Comparison of ENCODE assay signal across 27 cellular contexts in genomic region chr2:8094571-8094970, GRCh38.
DNase-seq lines count a peak whose midpoint lies in the region; ATAC-seq and TF ChIP-seq lines count a peak whose summit lies in the region.
"Had no signal": no experiment of that assay in that cellular context is flagged by ENCODE, and none has a peak within 500 bp of the region (broad histone marks: within the 10 kb centered on the region; RNA-seq: fewer than 3 reads in every experiment).

No MANE protein-coding gene starts in this region.

- H3K4me1 ChIP-seq in GM23338 (ENCODE audit: insufficient read depth) = no peaks in the 10 kb centered on the region
- H3K4me1 ChIP-seq in neural progenitor cell = no peaks in the 10 kb centered on the region
- H3K4me1 ChIP-seq: HAP-1, testis had no signal

- H3K9me3 ChIP-seq in neural progenitor cell (ENCODE audit: low read depth) = no peaks in the 10 kb centered on the region
- H3K9me3 ChIP-seq: HAP-1, testis had no signal

- H2AFZ ChIP-seq in GM23338 (peak overlapping the region; percentile 96), neural progenitor cell (replicated peaks) (peak overlapping the region; percentile 7)

- H3K27me3 Mint-ChIP-seq in GM23338 (ENCODE audit: insufficient read depth, low read depth, poor library complexity) (no peaks in the 10 kb centered on the region), neural progenitor cell (ENCODE audit: insufficient read depth, low read depth) (peaks cover 2% of the 10 kb centered on the region)
- H3K27me3 Mint-ChIP-seq: activated naive CD8-positive, alpha-beta T cell treated with anti-CD3 and anti-CD28 coated beads, Interleukin-2, amount 10 ng/mL, durations not matched to agents 7 days and 5 days; CD4-positive, alpha-beta T cell; effector memory CD8-positive, alpha-beta T cell; natural killer cell treated with Interleukin-12 subunit alpha and Interleukin-12 subunit beta and Interleukin-15 and Interleukin-18, amount 100 ng/mL, for 72 hours; stimulated activated memory B cell treated with anti-CD40 and anti-IgM and Interleukin-4, amounts not matched to agents 10 μg/mL and 1 μg/mL and 100 μg/mL, for 72 hours had no signal

- H3F3A ChIP-seq in GM23338 (replicated peaks; ENCODE audit: low read depth) = no peaks in the 10 kb centered on the region
- H3F3A ChIP-seq in neural progenitor cell (ENCODE audit: low read depth) = no peaks in the 10 kb centered on the region

- no peaks in the 10 kb centered on the region for H3K9me3 Mint-ChIP-seq in GM23338
- H3K9me3 Mint-ChIP-seq in neural progenitor cell = no peaks in the 10 kb centered on the region
- H3K9me3 Mint-ChIP-seq: CD4-positive, alpha-beta T cell; effector memory CD8-positive, alpha-beta T cell; natural killer cell treated with Interleukin-12 subunit alpha and Interleukin-12 subunit beta and Interleukin-15 and Interleukin-18, amount 100 ng/mL, for 72 hours; stimulated activated memory B cell treated with anti-CD40 and anti-IgM and Interleukin-4, amounts not matched to agents 10 μg/mL and 1 μg/mL and 100 μg/mL, for 72 hours had no signal

- DNase-seq in GM23338 (ENCODE audit: low spot score) (peak; percentile 10), NCI-H2227 treated with DMSO at 0.1 percent for 48 hours (lab: John Stamatoyannopoulos, UW) (peak; percentile 71), dorsolateral prefrontal cortex (peak in 9 of 10 donors; percentile 6 to 78 (median 51)), neural progenitor cell (ENCODE audit: low spot score) (no peak), NCI-H226 (no peak)
- DNase-seq: activated CD4-positive, alpha-beta T cell treated with anti-CD3 and anti-CD28 coated beads, Interleukin-2, amount 50 U/mL, for 4 hours; activated CD8-positive, alpha-beta memory T cell treated with anti-CD3 and anti-CD28 coated beads, Interleukin-2, amount 50 U/mL, for 4 hours; activated naive CD8-positive, alpha-beta T cell treated with anti-CD3 and anti-CD28 coated beads, Interleukin-2, amount 10 ng/mL, durations not matched to agents 7 days and 5 days; brain microvascular endothelial cell; CD4-positive, alpha-beta T cell; effector memory CD8-positive, alpha-beta T cell; midbrain; MM.1S; NCI-H1694; NK-92 treated with Interleukin-12 subunit alpha and Interleukin-12 subunit beta, amount 100 ng/mL, for 24 hours; stimulated activated CD4-positive, alpha-beta T cell treated with anti-CD3 and anti-CD28 coated beads, Interleukin-1b, Interleukin-23, amount 100 ng/mL, for 48 hours; testis; WERI-Rb-1 had no signal

- no peak for TF ChIP-seq CTCF in GM23338 (conservative IDR thresholded peaks at IDR 0.05; ENCODE audit: low read depth in 2 of 2)
- TF ChIP-seq CTCF in dorsolateral prefrontal cortex (IDR thresholded peaks at IDR 0.05 in 54 of 56, conservative IDR thresholded peaks at IDR 0.05 in 2 of 56; ENCODE audit: low read depth in 1 of 56, partially characterized antibody in 56 of 56) = no peak
- no peak for TF ChIP-seq CTCF in neural progenitor cell (IDR thresholded peaks at IDR 0.05)

- H3K9ac ChIP-seq in neural progenitor cell = no peak overlapping the region

- H3K27ac ChIP-seq in GM23338 (ENCODE audit: low read depth) = no peak overlapping the region
- H3K27ac ChIP-seq in dorsolateral prefrontal cortex = peak overlapping the region in 15 of 59 donors; percentile 4 to 53 (median 35)
- no peak overlapping the region for H3K27ac ChIP-seq in neural progenitor cell
- H3K27ac ChIP-seq: brain microvascular endothelial cell, SK-N-MC, testis, WERI-Rb-1 had no signal

- peaks cover 2% of the 10 kb centered on the region for H3K9me2 ChIP-seq in GM23338 (ENCODE audit: insufficient read depth)

- H3K4me2 ChIP-seq in GM23338 (no peak overlapping the region), neural progenitor cell (no peak overlapping the region)

- H4K20me1 ChIP-seq in GM23338 (replicated peaks; ENCODE audit: insufficient read depth) = no peaks in the 10 kb centered on the region
- H4K20me1 ChIP-seq in neural progenitor cell (ENCODE audit: low read depth) = no peaks in the 10 kb centered on the region

- H3K27me3 ChIP-seq in GM23338 (ENCODE audit: insufficient read depth) = no peaks in the 10 kb centered on the region
- no peaks in the 10 kb centered on the region for H3K27me3 ChIP-seq in dorsolateral prefrontal cortex
- H3K27me3 ChIP-seq in neural progenitor cell = no peaks in the 10 kb centered on the region
- H3K27me3 ChIP-seq: brain microvascular endothelial cell, testis had no signal

- H3K4me1 Mint-ChIP-seq in GM23338 (peaks cover 7% of the 10 kb centered on the region), neural progenitor cell (peaks cover 5% of the 10 kb centered on the region)
- H3K4me1 Mint-ChIP-seq: activated naive CD8-positive, alpha-beta T cell treated with anti-CD3 and anti-CD28 coated beads, Interleukin-2, amount 10 ng/mL, durations not matched to agents 7 days and 5 days; stimulated activated memory B cell treated with anti-CD40 and anti-IgM and Interleukin-4, amounts not matched to agents 10 μg/mL and 1 μg/mL and 100 μg/mL, for 72 hours had no signal

- H3K36me3 ChIP-seq in GM23338 (ENCODE audit: insufficient read depth) = no peaks in the 10 kb centered on the region
- no peaks in the 10 kb centered on the region for H3K36me3 ChIP-seq in neural progenitor cell
- H3K36me3 ChIP-seq: brain microvascular endothelial cell, HAP-1, WERI-Rb-1 had no signal

- H3K27ac Mint-ChIP-seq in GM23338 = no peak overlapping the region
- no peak overlapping the region for H3K27ac Mint-ChIP-seq in neural progenitor cell
- H3K27ac Mint-ChIP-seq: activated naive CD8-positive, alpha-beta T cell treated with anti-CD3 and anti-CD28 coated beads, Interleukin-2, amount 10 ng/mL, durations not matched to agents 7 days and 5 days; activated T-helper 2 cell treated with anti-CD3 and anti-CD28 coated beads, Interferon-gamma antibody, Interleukin-2, Interleukin-4, amounts not matched to agents 10 μg/mL and 5 μg/mL and 100 μg/mL, durations not matched to agents 14 hours and 24 hours and 36 hours; CD4-positive, alpha-beta T cell; effector memory CD8-positive, alpha-beta T cell; natural killer cell treated with Interleukin-12 subunit alpha and Interleukin-12 subunit beta and Interleukin-15 and Interleukin-18, amount 100 ng/mL, for 72 hours; stimulated activated memory B cell treated with anti-CD40 and anti-IgM and Interleukin-4, amounts not matched to agents 10 μg/mL and 1 μg/mL and 100 μg/mL, for 72 hours had no signal

- intact Hi-C loops in dorsolateral prefrontal cortex (cut with DNase I) = no loop called here

- H3K79me2 ChIP-seq in GM23338 (replicated peaks; ENCODE audit: insufficient read depth) = no peaks in the 10 kb centered on the region
- no peaks in the 10 kb centered on the region for H3K79me2 ChIP-seq in neural progenitor cell (ENCODE audit: low read depth)

- ATAC-seq in GM23338 = 0 out of 3 replicates have a peak, but pooled peaks have one; percentile 41
- ATAC-seq in HG02840 (IDR thresholded peaks at IDR 0.05; ENCODE audit: low FRiP score, unreplicated experiment) = no peak
- no peak for ATAC-seq in HG02588 (IDR thresholded peaks at IDR 0.05; ENCODE audit: unreplicated experiment)
- ATAC-seq: effector memory CD8-positive, alpha-beta T cell; esophagus mucosa; K562; natural killer cell treated with Interleukin-12 subunit alpha and Interleukin-12 subunit beta and Interleukin-15 and Interleukin-18, amount 100 ng/mL, for 72 hours; stimulated activated memory B cell treated with anti-CD40 and anti-IgM and Interleukin-4, amounts not matched to agents 10 μg/mL and 1 μg/mL and 100 μg/mL, for 72 hours had no signal

- H3K4me3 Mint-ChIP-seq in GM23338 = no peak overlapping the region
- H3K4me3 Mint-ChIP-seq in neural progenitor cell = no peak overlapping the region
- H3K4me3 Mint-ChIP-seq: activated naive CD8-positive, alpha-beta T cell treated with anti-CD3 and anti-CD28 coated beads, Interleukin-2, amount 10 ng/mL, durations not matched to agents 7 days and 5 days; CD4-positive, alpha-beta T cell; effector memory CD8-positive, alpha-beta T cell; natural killer cell treated with Interleukin-12 subunit alpha and Interleukin-12 subunit beta and Interleukin-15 and Interleukin-18, amount 100 ng/mL, for 72 hours; stimulated activated memory B cell treated with anti-CD40 and anti-IgM and Interleukin-4, amounts not matched to agents 10 μg/mL and 1 μg/mL and 100 μg/mL, for 72 hours had no signal

- H3K4me3 ChIP-seq in GM23338 (no peak overlapping the region), dorsolateral prefrontal cortex (no peak overlapping the region), neural progenitor cell (no peak overlapping the region)
- H3K4me3 ChIP-seq: HAP-1, K562, SK-N-MC, testis had no signal

- peaks cover 2% of the 10 kb centered on the region; the same call in 1 of the 3 replicates for H3K36me3 Mint-ChIP-seq in GM23338 (ENCODE audit: low read depth)
- H3K36me3 Mint-ChIP-seq in neural progenitor cell = no peaks in the 10 kb centered on the region
- H3K36me3 Mint-ChIP-seq: stimulated activated memory B cell treated with anti-CD40 and anti-IgM and Interleukin-4, amounts not matched to agents 10 μg/mL and 1 μg/mL and 100 μg/mL, for 72 hours had no signal

TF ChIP-seq in GM23338, 12 proteins besides CTCF, POLR2A, EP300 and RAD21 (continues in another document):
- no peak for TF ChIP-seq POLR2AphosphoS5 (IDR thresholded peaks at IDR 0.05; ENCODE audit: low read depth)
- TF ChIP-seq JUNB (IDR thresholded peaks at IDR 0.05; ENCODE audit: unreplicated experiment) = no peak
- no peak for TF ChIP-seq ZNF114 (CRISPR knock-in tag; IDR thresholded peaks at IDR 0.05)

Comparison
In these comparisons a context has a peak if more than half of its experiments do, and no peak if none do; other contexts are left out.
1. DNase-seq: peak in GM23338 (single experiment), NCI-H2227 treated with DMSO at 0.1 percent for 48 hours (single experiment) and dorsolateral prefrontal cortex (9 of 10); none in neural progenitor cell (single experiment) and NCI-H226 (single experiment).